Comparison of ENCODE assay signal across 1 cellular context in genomic region chr10:22315455-22316285, GRCh38.
A peak's percentile ranks its signal among the peaks of the same experiment; 100 is the strongest.
TF ChIP-seq lines count a peak whose summit lies in the region.

No MANE protein-coding gene starts in this region.

TF ChIP-seq in PFSK-1, 5 proteins besides CTCF, POLR2A, EP300 and RAD21:
- TF ChIP-seq REST (IDR thresholded peaks at IDR 0.05; ENCODE audit: insufficient read depth in 1 of 2, low read depth in 2 of 2, low read length in 2 of 2) (no peak), TAF1 (IDR thresholded peaks at IDR 0.05; ENCODE audit: borderline replicate concordance, insufficient read depth, low read length) (no peak), POLR2AphosphoS5 (IDR thresholded peaks at IDR 0.05; ENCODE audit: low read depth, low read length) (peak; percentile 39; the same call in 1 of the 2 replicates), SIN3A (IDR thresholded peaks at IDR 0.05; ENCODE audit: borderline replicate concordance, insufficient read depth, low read length) (0 out of 2 replicates have a peak, but pooled peaks have one; percentile 22), FOXP2 (optimal IDR thresholded peaks at IDR 0.05; ENCODE audit: borderline replicate concordance, extremely low read depth, extremely low read length, insufficient read depth) (no peak)
